8 cellular contexts compared by ENCODE assay signal in genomic region chr6:34182751-34183531, GRCh38. TPM values are rescaled to one million over a fixed set of nuclear protein-coding genes. Genes with fewer than 3 reads are reported as not detected.
DNase-seq lines count a peak whose midpoint lies in the region; ATAC-seq, FAIRE-seq and TF ChIP-seq lines count a peak whose summit lies in the region.

No MANE protein-coding gene starts in this region.

- peak; percentile 86 for DNase-seq in GF-D8 (lab: John Stamatoyannopoulos, UW)
- peak; percentile 40 to 47 for DNase-seq in activated T-helper 1 cell treated with anti-CD3 and anti-CD28 coated beads, Interleukin-2, amount 50 U/mL, for 16 hours (ENCODE audit: low read depth in 1 of 2, low spot score in 1 of 2)
- peak; percentile 69 for DNase-seq in small intestine
- DNase-seq in COLO668 (lab: John Stamatoyannopoulos, UW; ENCODE audit: unreplicated experiment), result no peak
- no peak for DNase-seq in hepatic stellate cell (ENCODE audit: low spot score)
- DNase-seq in iPS-NIHi7 (ENCODE audit: extremely low spot score), result no peak

- WGBS in small intestine, 3 donors, result 63 to 85% (median 68%) methylated on average over 8 of the region's 8 CpGs

- H3K79me2 ChIP-seq in OCI-LY3 (ENCODE audit: low read length), result no peaks in the 10 kb centered on the region

- H2AFZ ChIP-seq in OCI-LY3 (ENCODE audit: low read depth, low read length), result peak overlapping the region; percentile 27; the same call in 1 of the 2 replicates

- FAIRE-seq in small intestine (lab: Jason Lieb, UNC), result no peak

- no peaks in the 10 kb centered on the region for H3K36me3 ChIP-seq in OCI-LY3 (replicated peaks; ENCODE audit: low read depth, low read length)
- no peaks in the 10 kb centered on the region for H3K36me3 ChIP-seq in small intestine (ENCODE audit: control insufficient read depth in 2 of 2, insufficient read depth in 2 of 2, low read length in 2 of 2)

- H3K9ac ChIP-seq in OCI-LY3 (ENCODE audit: low read length), result no peak overlapping the region

- H3K4me2 ChIP-seq in OCI-LY3 (ENCODE audit: low read length), result no peak overlapping the region; the same call in 1 of the 2 replicates

- H3K9me3 ChIP-seq in OCI-LY3 (ENCODE audit: insufficient read depth, low read length), result no peaks in the 10 kb centered on the region
- no peaks in the 10 kb centered on the region for H3K9me3 ChIP-seq in small intestine (ENCODE audit: control insufficient read depth, low read depth)

- no peak for ATAC-seq in HG03175 (IDR thresholded peaks at IDR 0.05; ENCODE audit: unreplicated experiment)

- H3K27ac ChIP-seq in OCI-LY3 (ENCODE audit: low read length) (no peak overlapping the region), small intestine (ENCODE audit: low read depth in 1 of 2, low read length in 1 of 2) (peak overlapping the region in 1 of 2 donors; percentile 55)

- H3K27me3 ChIP-seq in OCI-LY3 (ENCODE audit: low read depth, low read length) (no peaks in the 10 kb centered on the region), small intestine (ENCODE audit: control insufficient read depth in 2 of 2, insufficient read depth in 2 of 2, low read length in 2 of 2) (no peaks in the 10 kb centered on the region)

- TF ChIP-seq CTCF in OCI-LY3 (IDR thresholded peaks at IDR 0.05; ENCODE audit: low read depth, low read length), result no peak

- peaks cover 7% of the 10 kb centered on the region for H3K4me1 ChIP-seq in OCI-LY3 (ENCODE audit: low read length)
- H3K4me1 ChIP-seq in small intestine (ENCODE audit: control insufficient read depth in 2 of 2, insufficient read depth in 1 of 2, low read depth in 1 of 2, low read length in 1 of 2), result no peaks in the 10 kb centered on the region

- H4K20me1 ChIP-seq in OCI-LY3 (ENCODE audit: insufficient read depth, low read length), result no peaks in the 10 kb centered on the region

- H3K4me3 ChIP-seq in OCI-LY3 (ENCODE audit: low read length) (no peak overlapping the region), small intestine (ENCODE audit: low read depth in 1 of 2, low read length in 2 of 2) (no peak overlapping the region)

RNA-seq across cellular contexts. Expression of gene GRM4, which starts 37.1 kb away (rescaled TPM):
- polyA plus RNA-seq in small intestine, result under 1 TPM in 1 of 3 donors, not detected in 2; 0.09 TPM

RNA-seq across cellular contexts. Expression of gene HMGA1, which starts 53.7 kb away (rescaled TPM):
- polyA plus RNA-seq in small intestine, result 100 to 1,000 TPM in 2 of 3 donors, 10 to 100 TPM in 1; 77.6 to 476 (median 130) TPM

Comparison
In these comparisons a context has a peak if more than half of its experiments do, and no peak if none do; other contexts are left out.
1. DNase-seq: peak in GF-D8 (single experiment), activated T-helper 1 cell treated with anti-CD3 and anti-CD28 coated beads, Interleukin-2, amount 50 U/mL, for 16 hours (2 of 2) and small intestine (single experiment); none in COLO668 (single experiment), hepatic stellate cell (single experiment) and iPS-NIHi7 (single experiment).